30 cellular contexts compared by ENCODE assay signal in the genomic region with DNA sequence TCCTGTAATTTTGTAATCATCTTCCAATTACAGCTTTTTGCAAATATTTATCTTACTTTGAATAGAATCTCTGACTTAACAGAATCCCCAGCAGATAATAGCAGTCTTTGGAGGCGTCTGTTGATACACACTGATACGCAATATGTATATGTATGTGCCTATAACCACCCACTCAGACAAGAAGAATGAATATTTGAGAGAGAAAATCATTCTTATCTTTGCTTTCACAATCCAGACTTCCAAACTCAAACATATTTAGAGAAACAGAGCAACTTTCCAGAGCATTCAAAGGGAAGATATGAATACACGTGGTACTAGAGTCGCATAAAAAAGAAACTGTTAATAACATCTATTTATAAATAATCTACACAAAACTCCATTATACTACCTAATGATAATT. TPM values are rescaled to one million over a fixed set of nuclear protein-coding genes. Genes with fewer than 3 reads are reported as not detected.
"Had no signal": no experiment of that assay in that cellular context is flagged by ENCODE, and none has a peak within 500 bp of the region (broad histone marks: within the 10 kb centered on the region; RNA-seq: fewer than 3 reads in every experiment).

No MANE protein-coding gene starts in this region.

- ATAC-seq: activated T-cell treated with anti-CD3 and anti-CD28 coated beads, Interleukin-2, amount 50 U/mL, for 4 hours; K562; Panc1; T-helper 17 cell had no signal

- H3K4me3 ChIP-seq: breast epithelium, colonic mucosa, K562, SJSA1 had no signal

- H3K36me3 ChIP-seq: breast epithelium, colonic mucosa, SJSA1 had no signal

- DNase-seq: activated B cell treated with CpG ODN at 0.5 μM for 24 hours; activated CD4-positive, alpha-beta T cell treated with anti-CD3 and anti-CD28 coated beads for 1 hour; activated CD4-positive, alpha-beta T cell treated with anti-CD3 and anti-CD28 coated beads, Interleukin-2, amount 10 ng/mL, durations not matched to agents 24 days and 14 days; activated CD4-positive, alpha-beta T cell treated with anti-CD3 and anti-CD28 coated beads, Interleukin-2, amount 50 U/mL, for 48 hours; activated gamma-delta T cell treated with Interleukin-2 at 50 U/mL for 16 hours; activated naive CD4-positive, alpha-beta T cell treated with anti-CD3 and anti-CD28 coated beads, Interleukin-2, amount 10 ng/mL, durations not matched to agents 7 days and 5 days; activated naive CD8-positive, alpha-beta T cell treated with anti-CD3 and anti-CD28 coated beads for 36 hours; activated T-cell treated with anti-CD3 and anti-CD28 coated beads, Interleukin-2, amount 50 U/mL, for 4 hours; anterior cingulate cortex; caudate nucleus; colonic mucosa; Karpas-422; MM.1S; NCI-H1105; NCI-H1436; NCI-H187 treated with DMSO at 0.1 percent for 48 hours; NCI-H2107; NCI-H2171 treated with DMSO at 0.1 percent for 48 hours; NCI-H226; NCI-H526 treated with DMSO at 0.1 percent for 48 hours; OCI-M1; Right ventricle myocardium superior; T-helper 17 cell; T-helper 9 cell had no signal

- H3K4me1 ChIP-seq: breast epithelium, colonic mucosa had no signal

- H3K27ac ChIP-seq: breast epithelium, colonic mucosa, RWPE1, SJSA1 had no signal

- H3K9me3 ChIP-seq: breast epithelium, colonic mucosa, SJSA1 had no signal

RNA-seq across cellular contexts. Expression of gene RORB, which starts 6.1 kb away (rescaled TPM):
- total RNA-seq: activated B cell treated with CpG ODN at 0.5 μM for 24 hours, K562, NCI-H460, SJSA1, T-helper 17 cell had no signal
- polyA plus RNA-seq: K562 had no signal
